Comparison of ENCODE assay signal across 8 cellular contexts in genomic region chr5:173056783-173057061, GRCh38. TPM values are rescaled to one million over a fixed set of nuclear protein-coding genes. Genes with fewer than 3 reads are reported as not detected.
DNase-seq lines count a peak whose midpoint lies in the region; ATAC-seq and TF ChIP-seq lines count a peak whose summit lies in the region.

No MANE protein-coding gene starts in this region.

- H3K27me3 ChIP-seq in A673 (replicated peaks; ENCODE audit: insufficient read depth, low read depth, low read length, poor library complexity) (no peaks in the 10 kb centered on the region), SJSA1 (replicated peaks) (no peaks in the 10 kb centered on the region), dorsolateral prefrontal cortex (no peaks in the 10 kb centered on the region), muscle layer of duodenum (ENCODE audit: low read depth, low read length) (no peaks in the 10 kb centered on the region), aorta (ENCODE audit: control insufficient read depth in 1 of 2, insufficient read depth in 2 of 2, low read length in 1 of 2) (no peaks in the 10 kb centered on the region)

- intact Hi-C loops in A673 (cut with micrococcal nuclease; ENCODE audit: unreplicated experiment): loop anchor here (5.0 kb wide), 1 partner anchor 74 kb away; the partner anchor contains the start of gene ATP6V0E1
- intact Hi-C loops in dorsolateral prefrontal cortex (cut with DNase I): loop anchor here (1.0 to 10.0 kb wide), 6 partner anchors 39 to 342 kb away; partner anchors contain the start of genes ATP6V0E1 (in 2 of the 2) and BNIP1 (in 1 of the 2)
- intact Hi-C loops in aorta (cut with DNase I): loop anchor here (2.0 to 10.0 kb wide), 5 partner anchors 40 to 88 kb away; partner anchors contain the start of genes ATP6V0E1 (in 2 of the 2) and BNIP1 (in 2 of the 2)

- H3K9me3 ChIP-seq in A673 (ENCODE audit: low read depth, low read length, poor library complexity, severe bottlenecking) (no peaks in the 10 kb centered on the region), SJSA1 (replicated peaks) (no peaks in the 10 kb centered on the region), muscle layer of duodenum (ENCODE audit: control insufficient read depth in 1 of 2, low read length in 2 of 2) (no peaks in the 10 kb centered on the region), aorta (ENCODE audit: control insufficient read depth, low read length) (no peaks in the 10 kb centered on the region)

- 0% methylated on average over 18 to 27 of the region's 27 CpGs for WGBS in aorta, 2 donors

- H3K4me3 ChIP-seq in A673 (ENCODE audit: low read depth, low read length, poor library complexity, severe bottlenecking) (peak overlapping the region; percentile 90), SJSA1 (peak overlapping the region; percentile 75), dorsolateral prefrontal cortex (peak overlapping the region; percentile 73 to 100 (median 95)), muscle layer of duodenum (ENCODE audit: low read depth in 1 of 2, low read length in 2 of 2) (peak overlapping the region; percentile 79 to 100), aorta (ENCODE audit: low read length in 2 of 2) (peak overlapping the region; percentile 93 to 98)

- POLR2A ChIA-PET in A673 (lab: Charles Lee; ENCODE audit: low non-redundant PET): no interaction called here

- TF ChIP-seq CTCF in A673 (conservative IDR thresholded peaks at IDR 0.05; ENCODE audit: low read depth, low read length) (no peak), GM13976 (IDR thresholded peaks at IDR 0.05; ENCODE audit: borderline replicate concordance, control extremely low read depth, extremely low read depth, insufficient read depth, missing control alignments) (no peak), dorsolateral prefrontal cortex (IDR thresholded peaks at IDR 0.05 in 54 of 56, conservative IDR thresholded peaks at IDR 0.05 in 2 of 56; ENCODE audit: low read depth in 1 of 56, partially characterized antibody in 56 of 56) (no peak)

- BruUV-seq in A673 (replicated peaks; lab: Mats Ljungman, UMichigan): no TSS peak

- CTCF ChIA-PET in A673 (lab: Charles Lee): interaction anchor here (0.6 to 1.0 kb wide), 2 partner anchors 73 to 75 kb away, joined by 3 to 4 read pairs; no protein-coding TSS in a partner anchor

- peaks cover 9% of the 10 kb centered on the region for H3K4me1 ChIP-seq in A673 (ENCODE audit: insufficient read depth, low read length, poor library complexity, severe bottlenecking)
- peaks cover 32% of the 10 kb centered on the region for H3K4me1 ChIP-seq in SJSA1 (replicated peaks)
- peaks cover 7 to 29% of the 10 kb centered on the region in 2 donors for H3K4me1 ChIP-seq in muscle layer of duodenum (ENCODE audit: control insufficient read depth in 1 of 2, insufficient read depth in 2 of 2, low read length in 2 of 2)
- peaks cover 0 to 2% of the 10 kb centered on the region in 2 donors for H3K4me1 ChIP-seq in aorta (ENCODE audit: control insufficient read depth in 1 of 2, insufficient read depth in 2 of 2, low read length in 2 of 2)

- H3K36me3 ChIP-seq in A673 (ENCODE audit: insufficient read depth, low read length, poor library complexity, severe bottlenecking): no peaks in the 10 kb centered on the region
- peaks cover 3% of the 10 kb centered on the region; the same call in 1 of the 2 replicates for H3K36me3 ChIP-seq in SJSA1
- peaks cover 0 to 7% of the 10 kb centered on the region in 2 donors for H3K36me3 ChIP-seq in muscle layer of duodenum (ENCODE audit: control insufficient read depth in 1 of 2, insufficient read depth in 2 of 2, low read length in 2 of 2)
- no peaks in the 10 kb centered on the region for H3K36me3 ChIP-seq in aorta (ENCODE audit: control insufficient read depth in 1 of 2, insufficient read depth in 2 of 2, low read length in 1 of 2)

- in situ Hi-C loops in GM13976 (cut with MboI; ENCODE audit: low sequenced_read_pairs, unreplicated experiment): no loop called here

- ATAC-seq in HG02970 (IDR thresholded peaks at IDR 0.05; ENCODE audit: low FRiP score, unreplicated experiment) (peak; percentile 25), aorta (ENCODE audit: low FRiP score) (peak; percentile 87)

- peak overlapping the region; percentile 65 for H3K27ac ChIP-seq in A673 (ENCODE audit: low read depth, low read length, poor library complexity, severe bottlenecking)
- peak overlapping the region; percentile 83 for H3K27ac ChIP-seq in SJSA1
- peak overlapping the region; percentile 93 to 100 (median 99) for H3K27ac ChIP-seq in dorsolateral prefrontal cortex
- peak overlapping the region; percentile 60 for H3K27ac ChIP-seq in muscle layer of duodenum (ENCODE audit: low read length)
- H3K27ac ChIP-seq in aorta (ENCODE audit: low read depth in 1 of 2, low read length in 2 of 2): peak overlapping the region; percentile 87 to 91

- DNase-seq in A673 (ENCODE audit: low spot score) (no peak), GM13976 (ENCODE audit: low spot score) (peak; percentile 80), SJSA1 (ENCODE audit: low read depth in 1 of 2, low spot score in 2 of 2) (no peak), dorsolateral prefrontal cortex (peak in 1 of 10 donors; percentile 75), aorta (peak in 1 of 2 donors; percentile 95), NCI-H1694 treated with DMSO at 0.1 percent for 48 hours (lab: John Stamatoyannopoulos, UW) (no peak)

RNA-seq across cellular contexts. Expression of gene CREBRF, which starts 0.6 kb away (rescaled TPM):
- total RNA-seq in A673 (2021) (1.4 and 1.5 TPM in 2 replicates), dorsolateral prefrontal cortex (10 to 100 TPM; 44.1 to 80.1 (median 58.8) TPM), aorta (10 to 100 TPM; 36.0 to 61.1 TPM)
- total RNA-seq in SJSA1 (2014; rRNA removed; shearing (Covaris generic)): 2.7 and 5.8 TPM in 2 replicates
- polyA plus RNA-seq in aorta: 1 to 10 TPM; 6.6 to 9.6 TPM
